9 cellular contexts compared by ENCODE assay signal in the genomic region with DNA sequence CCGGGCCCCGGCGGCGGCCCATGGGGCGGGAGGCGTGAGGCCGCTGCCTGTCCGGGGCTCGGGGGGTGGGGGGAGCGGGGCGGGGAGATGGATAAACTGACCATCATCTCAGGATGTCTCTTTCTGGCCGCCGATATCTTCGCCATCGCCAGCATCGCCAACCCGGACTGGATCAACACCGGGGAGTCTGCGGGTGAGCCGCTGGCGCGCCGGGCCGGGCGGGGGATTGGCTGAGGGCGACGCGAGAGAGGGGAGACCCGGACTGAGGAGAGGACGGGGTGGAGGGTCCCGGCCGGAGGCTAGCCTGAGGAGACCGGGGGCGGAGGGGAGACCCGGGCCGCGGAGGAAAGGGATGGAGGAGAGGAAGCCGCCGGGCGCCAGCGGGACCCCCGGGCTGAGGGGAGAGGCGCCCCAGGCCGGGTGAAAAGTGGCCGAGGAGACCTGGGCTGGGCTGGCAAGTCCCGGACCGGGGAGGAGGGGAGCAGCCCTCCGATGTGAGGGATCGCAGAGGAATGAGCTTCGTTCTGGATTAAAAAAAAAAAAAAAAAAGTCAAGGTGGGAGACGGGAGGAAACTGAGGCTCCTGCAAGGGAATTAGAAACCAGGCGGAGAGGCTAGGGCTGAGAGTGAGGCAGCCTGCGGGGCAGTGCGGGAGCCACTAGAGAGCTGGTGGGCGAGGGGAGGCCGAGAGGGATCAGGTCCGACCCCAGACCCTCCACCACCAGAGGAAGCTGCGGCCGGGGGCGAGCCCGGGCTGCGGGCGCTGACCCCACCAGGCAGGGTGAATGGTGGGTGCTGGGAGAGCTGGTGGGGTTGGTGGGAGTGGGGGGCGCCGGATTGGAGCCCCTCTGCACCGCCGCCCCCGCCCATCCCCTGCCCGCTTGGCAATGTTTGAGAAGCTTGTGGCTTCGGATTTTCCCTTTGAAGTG. TPM values are rescaled to one million over a fixed set of nuclear protein-coding genes. Genes with fewer than 3 reads are reported as not detected.
DNase-seq lines count a peak whose midpoint lies in the region; ATAC-seq, FAIRE-seq and TF ChIP-seq lines count a peak whose summit lies in the region.
"Had no signal": no experiment of that assay in that cellular context is flagged by ENCODE, and none has a peak within 500 bp of the region (broad histone marks: within the 10 kb centered on the region; RNA-seq: fewer than 3 reads in every experiment).

No MANE protein-coding gene starts in this region.

- H3K79me2 ChIP-seq in PC-3 (ENCODE audit: low read length), result peaks cover 73% of the 10 kb centered on the region

- H3K9me3 ChIP-seq in PC-3 (ENCODE audit: low read length) (no peaks in the 10 kb centered on the region), kidney (ENCODE audit: control insufficient read depth in 1 of 2, low read length in 2 of 2) (no peaks in the 10 kb centered on the region)

- H3K9me3 Mint-ChIP-seq in brain, result no peaks in the 10 kb centered on the region

- H3K9me2 ChIP-seq in PC-3 (replicated peaks; ENCODE audit: low read length), result no peaks in the 10 kb centered on the region

- BruUV-seq in PC-3 (replicated peaks; lab: Mats Ljungman, UMichigan), result TSS peak; percentile 24

- peaks cover 14% of the 10 kb centered on the region; the same call in 1 of the 2 replicates for H4K20me1 ChIP-seq in PC-3 (ENCODE audit: low read length)

- TF ChIP-seq CTCF in PC-3 (conservative IDR thresholded peaks at IDR 0.05; ENCODE audit: low read depth, low read length), result no peak
- no peak for TF ChIP-seq CTCF in brain (conservative IDR thresholded peaks at IDR 0.05)
- TF ChIP-seq CTCF in kidney (IDR thresholded peaks at IDR 0.05; ENCODE audit: borderline replicate concordance, extremely low read depth, insufficient read depth), result no peak

- H3F3A ChIP-seq in PC-3 (ENCODE audit: low read length, unreplicated experiment), result no peaks in the 10 kb centered on the region

- H3K4me3 ChIP-seq in PC-3 (ENCODE audit: low read length) (peak overlapping the region; percentile 95), kidney (ENCODE audit: low read length in 2 of 2) (peak overlapping the region; percentile 68 to 77)

- peaks cover 66% of the 10 kb centered on the region for H3K4me1 Mint-ChIP-seq in brain

- no peak overlapping the region for H2AFZ ChIP-seq in PC-3 (ENCODE audit: low read length)

- no peaks in the 10 kb centered on the region for H3K36me3 Mint-ChIP-seq in brain

- DNase-seq in AG20443 (ENCODE audit: low spot score) (peak; percentile 30), PC-3 (no peak), kidney (peak; percentile 81), MV-4-11 (lab: John Stamatoyannopoulos, UW) (no peak)
- DNase-seq in stimulated activated CD4-positive, alpha-beta T cell treated with anti-CD3 and anti-CD28 coated beads, Interleukin-1b, Interleukin-23, amount 100 ng/mL, for 4 hours (ENCODE audit: low read depth in 2 of 2), result peak; percentile 6 to 11

- H3K27me3 Mint-ChIP-seq in brain, result peaks cover 16% of the 10 kb centered on the region

- H3K36me3 ChIP-seq in PC-3 (ENCODE audit: low read depth, low read length) (no peaks in the 10 kb centered on the region; the same call in 1 of the 2 replicates), kidney (ENCODE audit: control insufficient read depth in 1 of 2, insufficient read depth in 2 of 2, low read length in 2 of 2) (no peaks in the 10 kb centered on the region)

- CTCF ChIA-PET in PC-3 (lab: Charles Lee), result interaction anchor here (0.6 to 0.8 kb wide), 3 partner anchors 10 to 1130 kb away, joined by 3 read pairs; no protein-coding TSS in a partner anchor

- no peaks in the 10 kb centered on the region for H3K27me3 ChIP-seq in PC-3 (ENCODE audit: low read length)

- POLR2A ChIA-PET in PC-3 (lab: Charles Lee; ENCODE audit: unreplicated experiment), result interaction anchor here (0.6 to 1.1 kb wide), 6 partner anchors 17 to 378 kb away, joined by 3 to 28 read pairs (median 8); no protein-coding TSS in a partner anchor

- H3K4me1 ChIP-seq in PC-3 (ENCODE audit: insufficient read depth, low read length) (peaks cover 38% of the 10 kb centered on the region), kidney (ENCODE audit: control insufficient read depth in 1 of 2, insufficient read depth in 1 of 2, low read depth in 1 of 2, low read length in 2 of 2) (peaks cover 0 to 8% of the 10 kb centered on the region in 2 donors)

- H3K9ac ChIP-seq in PC-3 (ENCODE audit: low read length) (peak overlapping the region; percentile 94), kidney (ENCODE audit: low read length in 2 of 2) (peak overlapping the region; percentile 66 to 78)

- peak overlapping the region; percentile 68 to 92 (median 81) for H3K27ac Mint-ChIP-seq in brain

- peak overlapping the region; percentile 89 for H3K4me2 ChIP-seq in PC-3 (ENCODE audit: low read length)

- ATAC-seq in GM21381 (IDR thresholded peaks at IDR 0.05; ENCODE audit: unreplicated experiment) (peak; percentile 27), PC-3 (peak; percentile 5; the same call in 1 of the 2 replicates), GM21526 (IDR thresholded peaks at IDR 0.05; ENCODE audit: low FRiP score, unreplicated experiment) (no peak)

- no peak for FAIRE-seq in kidney (lab: Jason Lieb, UNC)
- FAIRE-seq: islet of Langerhans had no signal

- peak overlapping the region; percentile 86 to 96 (median 92) for H3K4me3 Mint-ChIP-seq in brain

- H3K27ac ChIP-seq in PC-3 (ENCODE audit: low read length), result peak overlapping the region; percentile 46
- H3K27ac ChIP-seq in kidney (ENCODE audit: low read depth in 2 of 2, low read length in 2 of 2), result no peak overlapping the region

- intact Hi-C loops in PC-3 (cut with micrococcal nuclease), result loop anchor here (2.0 kb wide), 1 partner anchor 18 kb away; no protein-coding TSS in a partner anchor
- intact Hi-C loops in kidney (cut with DNase I), result loop anchor here (5.0 kb wide), 1 partner anchor 69 kb away; no protein-coding TSS in a partner anchor

RNA-seq across cellular contexts. Expression of a gene that starts 0.6 kb away (rescaled TPM):
- total RNA-seq in PC-3 (2014; rRNA removed) (11.8 and 12.4 TPM in 2 replicates), kidney (12.8 TPM)
- polyA plus RNA-seq in brain (ENCODE audit: insufficient read depth, low read depth, low replicate concordance) (7.8 TPM), kidney (ENCODE audit: insufficient read depth, low read depth, low replicate concordance) (6.3 TPM)

RNA-seq across cellular contexts. Expression of a gene that starts 7.6 kb away (rescaled TPM):
- total RNA-seq in PC-3 (2014; rRNA removed), result not detected in 2 replicates
- not detected for polyA plus RNA-seq in brain (ENCODE audit: insufficient read depth, low read depth, low replicate concordance)
- total RNA-seq in kidney, result not detected
- polyA plus RNA-seq in kidney (ENCODE audit: insufficient read depth, low read depth, low replicate concordance), result not detected

RNA-seq across cellular contexts. Expression of a gene that starts 55.3 kb away (rescaled TPM):
- total RNA-seq in PC-3 (2014; rRNA removed) (73.5 and 116 TPM in 2 replicates), kidney (199 TPM)
- polyA plus RNA-seq in brain (ENCODE audit: insufficient read depth, low read depth, low replicate concordance) (174 TPM), kidney (ENCODE audit: insufficient read depth, low read depth, low replicate concordance) (314 TPM)

Comparison
In these comparisons a context has a peak if more than half of its experiments do, and no peak if none do; other contexts are left out.
1. DNase-seq: peak in AG20443 (single experiment), kidney (single experiment) and stimulated activated CD4-positive, alpha-beta T cell treated with anti-CD3 and anti-CD28 coated beads, Interleukin-1b, Interleukin-23, amount 100 ng/mL, for 4 hours (2 of 2); none in PC-3 (single experiment) and MV-4-11 (single experiment).